Comparison of ENCODE assay signal across 14 cellular contexts in genomic region chr16:88697831-88698693, GRCh38. TPM values are rescaled to one million over a fixed set of nuclear protein-coding genes. Genes with fewer than 3 reads are reported as not detected.
DNase-seq lines count a peak whose midpoint lies in the region; TF ChIP-seq lines count a peak whose summit lies in the region.
"Had no signal": no experiment of that assay in that cellular context is flagged by ENCODE, and none has a peak within 500 bp of the region (broad histone marks: within the 10 kb centered on the region; RNA-seq: fewer than 3 reads in every experiment).

No MANE protein-coding gene starts in this region.

- no peaks in the 10 kb centered on the region for H3K9me3 Mint-ChIP-seq in chondrocyte (ENCODE audit: low read depth)

- no peak overlapping the region for H3K23ac ChIP-seq in mesenchymal stem cell (ENCODE audit: low read length in 2 of 2)

- H4K91ac ChIP-seq in mesenchymal stem cell (ENCODE audit: low read length): no peak overlapping the region

- no peak overlapping the region for H2BK5ac ChIP-seq in mesenchymal stem cell (ENCODE audit: low read depth, low read length, poor library complexity, severe bottlenecking)

- H3K9ac ChIP-seq in parathyroid adenoma (no peak overlapping the region), mesenchymal stem cell (ENCODE audit: low read length) (no peak overlapping the region)

- H3K27ac ChIP-seq in parathyroid adenoma: no peak overlapping the region
- H3K27ac ChIP-seq in mesenchymal stem cell (ENCODE audit: low read length, poor library complexity, severe bottlenecking): no peak overlapping the region
- H3K27ac ChIP-seq: C4-2B, stomach had no signal

- H3K27me3 ChIP-seq in parathyroid adenoma (ENCODE audit: control insufficient read depth, insufficient read depth, low read length) (no peaks in the 10 kb centered on the region), mesenchymal stem cell (ENCODE audit: control insufficient read depth in 1 of 2, insufficient read depth in 1 of 2, low read length in 2 of 2) (peaks cover 0 to 7% of the 10 kb centered on the region in 2 experiments)
- H3K27me3 ChIP-seq: stomach had no signal

- H3K27ac Mint-ChIP-seq in chondrocyte (ENCODE audit: unreplicated experiment): peak overlapping the region; percentile 59

- H3K79me1 ChIP-seq in mesenchymal stem cell (replicated peaks; ENCODE audit: low read length, poor library complexity, severe bottlenecking): peaks cover 17% of the 10 kb centered on the region

- H3K4me2 ChIP-seq in parathyroid adenoma (ENCODE audit: low read length) (no peak overlapping the region), mesenchymal stem cell (ENCODE audit: low read length, poor library complexity, severe bottlenecking) (no peak overlapping the region)

- H3K9me3 ChIP-seq in parathyroid adenoma (ENCODE audit: control insufficient read depth, low read length) (no peaks in the 10 kb centered on the region), mesenchymal stem cell (ENCODE audit: control insufficient read depth, low read length) (no peaks in the 10 kb centered on the region)
- H3K9me3 ChIP-seq: stomach had no signal

- H3K4me1 Mint-ChIP-seq in chondrocyte (ENCODE audit: low read depth): peaks cover 10% of the 10 kb centered on the region

- H3K4me3 ChIP-seq in parathyroid adenoma (ENCODE audit: low read depth, low read length) (no peak overlapping the region), mesenchymal stem cell (ENCODE audit: insufficient read depth in 1 of 2, low read depth in 1 of 2, low read length in 2 of 2) (no peak overlapping the region)
- H3K4me3 ChIP-seq: stomach had no signal

- no peaks in the 10 kb centered on the region for H3K4me1 ChIP-seq in parathyroid adenoma
- peaks cover 17% of the 10 kb centered on the region for H3K4me1 ChIP-seq in mesenchymal stem cell (ENCODE audit: control insufficient read depth, insufficient read depth, low read depth, low read length)

- 94% methylated on average over 38 of the region's 43 CpGs for WGBS in mesenchymal stem cell

- TF ChIP-seq CTCF in chondrocyte (IDR thresholded peaks at IDR 0.05): peak; percentile 56
- TF ChIP-seq CTCF in parathyroid adenoma (IDR thresholded peaks at IDR 0.05): peak; percentile 47

- no peak overlapping the region for H2BK15ac ChIP-seq in mesenchymal stem cell (ENCODE audit: low read depth, poor library complexity, severe bottlenecking)

- no peaks in the 10 kb centered on the region for H3K27me3 Mint-ChIP-seq in chondrocyte (ENCODE audit: low read depth)

- no peak overlapping the region for H4K8ac ChIP-seq in mesenchymal stem cell (ENCODE audit: low read length)

- peak; percentile 22 for DNase-seq in activated CD4-positive, alpha-beta T cell treated with anti-CD3 and anti-CD28 coated beads, Interleukin-2, amount 50 U/mL, for 1 hour
- no peak for DNase-seq in activated CD4-positive, alpha-beta T cell treated with anti-CD3 and anti-CD28 coated beads, Interleukin-2, amount 50 U/mL, for 4 hours
- DNase-seq in HuH-7 (ENCODE audit: low spot score) (peak; percentile 76), chondrocyte (ENCODE audit: low spot score) (no peak), SHP77 (lab: John Stamatoyannopoulos, UW) (no peak), UCSD-AML1 (lab: John Stamatoyannopoulos, UW; ENCODE audit: unreplicated experiment) (no peak), mesenchymal stem cell (no peak)
- DNase-seq: amniotic stem cell, NCI-H1105 treated with DMSO at 0.1 percent for 48 hours, retina, stomach, SW 1271 had no signal

- H3K79me2 ChIP-seq in parathyroid adenoma: peaks cover 3% of the 10 kb centered on the region

- no peak overlapping the region for H2AK5ac ChIP-seq in mesenchymal stem cell (ENCODE audit: low read length, severe bottlenecking)

- no peak overlapping the region for H2AFZ ChIP-seq in parathyroid adenoma
- no peak overlapping the region for H2AFZ ChIP-seq in mesenchymal stem cell (ENCODE audit: low read depth, low read length)

- H3K4ac ChIP-seq in mesenchymal stem cell (ENCODE audit: low read depth in 1 of 2, low read length in 2 of 2): no peak overlapping the region

- no peak overlapping the region for H3K14ac ChIP-seq in mesenchymal stem cell (ENCODE audit: low read length in 2 of 2)

- no peak overlapping the region for H2BK12ac ChIP-seq in mesenchymal stem cell (ENCODE audit: low read length in 2 of 2)

- no peak overlapping the region for H3K18ac ChIP-seq in mesenchymal stem cell (ENCODE audit: low read depth in 1 of 2, low read length in 2 of 2)

- H3K36me3 ChIP-seq in parathyroid adenoma (ENCODE audit: control insufficient read depth, insufficient read depth, low read length) (no peaks in the 10 kb centered on the region), mesenchymal stem cell (ENCODE audit: control insufficient read depth in 1 of 2, insufficient read depth in 2 of 2, low read depth in 1 of 2, low read length in 2 of 2) (peaks cover 24 to 61% of the 10 kb centered on the region in 2 experiments)

- no peak overlapping the region for H3K4me3 Mint-ChIP-seq in chondrocyte (ENCODE audit: unreplicated experiment)

- no peak overlapping the region for H2BK120ac ChIP-seq in mesenchymal stem cell (ENCODE audit: low read depth, low read length)

- peaks cover 6% of the 10 kb centered on the region for H3K36me3 Mint-ChIP-seq in chondrocyte (ENCODE audit: low read depth)

RNA-seq across cellular contexts. Expression of gene RNF166, which starts 8.1 kb away (rescaled TPM):
- total RNA-seq in chondrocyte: 12.8 to 15.5 TPM (median 14.3 TPM) in 3 replicates
- polyA plus RNA-seq in mesenchymal stem cell (2013, experiment 1 of 2): 12.6 TPM
- polyA plus RNA-seq in mesenchymal stem cell (2013, experiment 2 of 2): 10.8 TPM

RNA-seq across cellular contexts. Expression of gene CTU2, which starts 8.2 kb away (rescaled TPM):
- total RNA-seq in chondrocyte: 20.7 to 37.1 TPM (median 24.1 TPM) in 3 replicates
- 34.1 TPM for polyA plus RNA-seq in mesenchymal stem cell (2013, experiment 1 of 2)
- 31.6 TPM for polyA plus RNA-seq in mesenchymal stem cell (2013, experiment 2 of 2)

RNA-seq across cellular contexts. Expression of gene SNAI3, which starts 11.8 kb away (rescaled TPM):
- not detected in 3 replicates for total RNA-seq in chondrocyte
- polyA plus RNA-seq in mesenchymal stem cell (2013, experiment 1 of 2): 0.06 TPM
- 0.10 TPM for polyA plus RNA-seq in mesenchymal stem cell (2013, experiment 2 of 2)

RNA-seq across cellular contexts. Expression of gene MVD, which starts 35.2 kb away (rescaled TPM):
- 38.3 to 40.0 TPM (median 38.8 TPM) in 3 replicates for total RNA-seq in chondrocyte
- 120 TPM for polyA plus RNA-seq in mesenchymal stem cell (2013, experiment 1 of 2)
- 109 TPM for polyA plus RNA-seq in mesenchymal stem cell (2013, experiment 2 of 2)

RNA-seq across cellular contexts. Expression of gene CYBA, which starts 47.2 kb away (rescaled TPM):
- total RNA-seq in chondrocyte: 13.4 to 55.1 TPM (median 51.7 TPM) in 3 replicates
- 319 TPM for polyA plus RNA-seq in mesenchymal stem cell (2013, experiment 1 of 2)
- polyA plus RNA-seq in mesenchymal stem cell (2013, experiment 2 of 2): 325 TPM

Comparison
In these comparisons a context has a peak if more than half of its experiments do, and no peak if none do; other contexts are left out.
1. DNase-seq: peak in activated CD4-positive, alpha-beta T cell treated with anti-CD3 and anti-CD28 coated beads, Interleukin-2, amount 50 U/mL, for 1 hour (single experiment) and HuH-7 (single experiment); none in activated CD4-positive, alpha-beta T cell treated with anti-CD3 and anti-CD28 coated beads, Interleukin-2, amount 50 U/mL, for 4 hours (0 of 2), chondrocyte (single experiment), SHP77 (0 of 2), UCSD-AML1 (single experiment) and mesenchymal stem cell (single experiment).